In the genomic region with DNA sequence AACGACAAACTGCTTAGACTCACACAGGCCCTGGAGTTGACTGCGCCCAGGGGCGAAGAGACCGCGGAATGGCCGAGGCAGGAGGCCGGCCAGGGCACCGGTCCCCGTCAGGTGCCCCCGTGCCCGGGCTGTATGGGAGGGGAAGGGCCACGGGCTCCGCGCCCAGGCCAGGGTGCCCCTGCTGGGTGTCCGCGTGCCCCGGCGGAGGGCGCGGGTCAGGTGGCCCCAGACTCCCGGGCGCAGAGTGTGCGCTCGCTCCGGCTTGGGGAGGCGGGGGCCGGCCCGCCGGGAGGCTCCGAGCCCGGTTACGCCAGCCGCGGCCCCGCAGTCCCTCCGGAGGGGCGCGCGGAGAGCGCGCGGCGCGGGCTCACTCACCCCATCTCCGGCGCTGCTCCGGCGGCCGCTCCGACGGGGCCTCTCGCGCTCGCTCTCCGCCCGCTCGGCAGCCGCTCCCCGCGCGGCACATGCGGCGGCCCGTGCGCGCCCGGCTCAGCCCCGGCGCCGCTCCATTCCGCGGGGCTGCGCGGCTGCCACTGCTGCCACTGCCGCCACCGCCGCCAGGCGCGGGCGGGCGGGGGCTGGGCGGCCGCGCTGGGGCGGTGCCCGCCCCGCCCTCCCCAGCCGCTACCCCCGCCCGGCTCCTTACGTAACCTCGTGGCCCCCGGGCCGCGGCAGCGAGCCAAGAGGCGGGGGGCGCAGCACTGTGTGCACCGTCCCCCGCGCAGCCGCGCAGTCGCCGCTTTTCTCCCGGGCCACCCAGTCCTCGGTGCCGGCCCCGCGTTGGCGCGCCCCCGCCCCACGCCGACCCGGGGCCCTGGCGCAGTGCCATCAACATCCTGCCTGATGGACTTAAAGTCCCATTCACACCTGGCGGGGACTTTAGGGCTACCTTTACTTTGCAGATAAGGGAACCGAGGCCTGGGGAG, we compare ENCODE assay signal across 8 cellular contexts. TPM values are rescaled to one million over a fixed set of nuclear protein-coding genes. Genes with fewer than 3 reads are reported as not detected.
DNase-seq lines count a peak whose midpoint lies in the region; ATAC-seq and TF ChIP-seq lines count a peak whose summit lies in the region.

HOMER2 (minus strand) TSS at position 565 of the 926 bp plus-strand sequence; CDS start at position 380, 185 bp downstream.

- H3K27me3 ChIP-seq in osteoblast (ENCODE audit: insufficient read depth, low read length) = peaks cover 8% of the 10 kb centered on the region

- H3K4me3 Mint-ChIP-seq in activated T-cell treated with anti-CD3 and anti-CD28 coated beads, Interleukin-2, amount 50 U/mL, for 72 hours = peak within 1 kb of the TSS; percentile 66 to 68

- no peak within 1 kb of the TSS for H3K27ac Mint-ChIP-seq in activated T-cell treated with anti-CD3 and anti-CD28 coated beads, Interleukin-2, amount 50 U/mL, for 72 hours

- peak; percentile 67 to 71 for ATAC-seq in activated T-cell treated with anti-CD3 and anti-CD28 coated beads, Interleukin-2, amount 50 U/mL, for 72 hours (replicated peaks in 1 of 2)
- ATAC-seq in Right ventricle myocardium inferior = peak; percentile 63

- peak within 1 kb of the TSS; percentile 80 for H3K4me2 ChIP-seq in osteoblast (ENCODE audit: insufficient read depth, low read length)

- H3K36me3 ChIP-seq in osteoblast (ENCODE audit: insufficient read depth, low read length) = no peaks in the 10 kb centered on the region

- H3K79me2 ChIP-seq in osteoblast (ENCODE audit: insufficient read depth, low read length) = no peaks in the 10 kb centered on the region

- no peaks in the 10 kb centered on the region for H3K9me3 Mint-ChIP-seq in activated T-cell treated with anti-CD3 and anti-CD28 coated beads, Interleukin-2, amount 50 U/mL, for 72 hours

- DNase-seq in DMS79 treated with DMSO at 0.1 percent for 48 hours (lab: John Stamatoyannopoulos, UW) (peak; percentile 29), DMS79 (lab: John Stamatoyannopoulos, UW) (no peak), Kasumi-1 (lab: John Stamatoyannopoulos, UW) (peak; percentile 3 to 29), Right ventricle myocardium inferior (ENCODE audit: missing footprints) (no peak), osteoblast (ENCODE audit: insufficient read length, low spot score, missing footprints) (peak; percentile 87), kidney glomerular epithelial cell (lab: John Stamatoyannopoulos, UW) (no peak), DMS153 treated with DMSO at 0.1 percent for 48 hours (lab: John Stamatoyannopoulos, UW; ENCODE audit: unreplicated experiment) (no peak)
- peak; percentile 20 to 36 for DNase-seq in activated T-cell treated with anti-CD3 and anti-CD28 coated beads, Interleukin-2, amount 50 U/mL, for 72 hours

- H3K4me1 ChIP-seq in osteoblast (ENCODE audit: insufficient read depth, low read length) = peaks cover 9% of the 10 kb centered on the region

- H3K4me3 ChIP-seq in osteoblast (ENCODE audit: insufficient read depth, low read length) = peak within 1 kb of the TSS; percentile 67

- intact Hi-C loops in Right ventricle myocardium inferior (cut with DNase I) = no loop called here

- no peaks in the 10 kb centered on the region for H3K9me3 ChIP-seq in osteoblast (ENCODE audit: low read depth, low read length)

- H4K20me1 ChIP-seq in osteoblast (ENCODE audit: insufficient read depth, low read length) = peaks cover 4% of the 10 kb centered on the region

- TF ChIP-seq CTCF in osteoblast (IDR thresholded peaks at IDR 0.05; ENCODE audit: extremely low read depth, low read depth, low read length) = no peak

- H2AFZ ChIP-seq in osteoblast (ENCODE audit: low read length) = peak within 1 kb of the TSS; percentile 41

- H3K27ac ChIP-seq in osteoblast (ENCODE audit: low read depth, low read length) = no peak within 1 kb of the TSS

- no peaks in the 10 kb centered on the region for H3K36me3 Mint-ChIP-seq in activated T-cell treated with anti-CD3 and anti-CD28 coated beads, Interleukin-2, amount 50 U/mL, for 72 hours (ENCODE audit: insufficient read depth in 2 of 2)

- H3K4me1 Mint-ChIP-seq in activated T-cell treated with anti-CD3 and anti-CD28 coated beads, Interleukin-2, amount 50 U/mL, for 72 hours (ENCODE audit: low read depth) = no peaks in the 10 kb centered on the region

- H3K27me3 Mint-ChIP-seq in activated T-cell treated with anti-CD3 and anti-CD28 coated beads, Interleukin-2, amount 50 U/mL, for 72 hours (ENCODE audit: low read depth) = peaks cover 10% of the 10 kb centered on the region

RNA-seq across cellular contexts. Expression of gene HOMER2, which starts in this region (rescaled TPM):
- 10 to 100 TPM in 1 of 2 donors, 1 to 10 TPM in 1; 9.6 to 10.9 TPM for total RNA-seq in activated T-cell treated with anti-CD3 and anti-CD28 coated beads, Interleukin-2, amount 50 U/mL, for 72 hours
- total RNA-seq in Right ventricle myocardium inferior = 53.7 TPM
- total RNA-seq in osteoblast = 7.7 and 11.6 TPM in 2 replicates

Comparison
In these comparisons a context has a peak if more than half of its experiments do, and no peak if none do; other contexts are left out.
1. DNase-seq: peak in DMS79 treated with DMSO at 0.1 percent for 48 hours (single experiment), Kasumi-1 (2 of 2), activated T-cell treated with anti-CD3 and anti-CD28 coated beads, Interleukin-2, amount 50 U/mL, for 72 hours (2 of 2) and osteoblast (single experiment); none in DMS79 (single experiment), Right ventricle myocardium inferior (single experiment), kidney glomerular epithelial cell (single experiment) and DMS153 treated with DMSO at 0.1 percent for 48 hours (single experiment).